ENCODE assay signal across 1 cellular context in genomic region chr20:54115172-54115854, GRCh38.
TF ChIP-seq lines count a peak whose summit lies in the region.

No MANE protein-coding gene starts in this region.

TF ChIP-seq in HepG2, 621 proteins besides CTCF, POLR2A, EP300 and RAD21 (continued from another document and continues in another):
- TF ChIP-seq, protein P1, sequence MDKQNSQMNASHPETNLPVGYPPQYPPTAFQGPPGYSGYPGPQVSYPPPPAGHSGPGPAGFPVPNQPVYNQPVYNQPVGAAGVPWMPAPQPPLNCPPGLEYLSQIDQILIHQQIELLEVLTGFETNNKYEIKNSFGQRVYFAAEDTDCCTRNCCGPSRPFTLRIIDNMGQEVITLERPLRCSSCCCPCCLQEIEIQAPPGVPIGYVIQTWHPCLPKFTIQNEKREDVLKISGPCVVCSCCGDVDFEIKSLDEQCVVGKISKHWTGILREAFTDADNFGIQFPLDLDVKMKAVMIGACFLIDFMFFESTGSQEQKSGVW (CRISPR knock-in tag; IDR thresholded peaks at IDR 0.05; ENCODE audit: borderline replicate concordance), result no peak
- no peak for TF ChIP-seq ZBTB7A (CRISPR knock-in tag; IDR thresholded peaks at IDR 0.05)
- 0 out of 2 replicates have a peak, but pooled peaks have one; percentile 31 for TF ChIP-seq SALL1 (CRISPR knock-in tag; IDR thresholded peaks at IDR 0.05)
- peak; percentile 25; the same call in 1 of the 2 replicates for TF ChIP-seq DNMT1 (CRISPR knock-in tag; IDR thresholded peaks at IDR 0.05)
- TF ChIP-seq ZFP36 (IDR thresholded peaks at IDR 0.05; ENCODE audit: borderline replicate concordance, low read depth, low read length, partially characterized antibody), result peak; percentile 3
- TF ChIP-seq NCOA1 (CRISPR knock-in tag; IDR thresholded peaks at IDR 0.05), result no peak
- no peak for TF ChIP-seq SRSF1 (optimal IDR thresholded peaks at IDR 0.05; ENCODE audit: low read depth, low read length)
- no peak for TF ChIP-seq BCL6 (CRISPR knock-in tag; IDR thresholded peaks at IDR 0.05)
- no peak for TF ChIP-seq BRD4 (CRISPR knock-in tag; IDR thresholded peaks at IDR 0.05)
- no peak for TF ChIP-seq REPIN1 (CRISPR knock-in tag; IDR thresholded peaks at IDR 0.05; ENCODE audit: borderline replicate concordance, low read depth)
- TF ChIP-seq ZNF558 (CRISPR knock-in tag; IDR thresholded peaks at IDR 0.05; ENCODE audit: borderline replicate concordance), result no peak
- no peak for TF ChIP-seq TGIF2 (CRISPR knock-in tag; IDR thresholded peaks at IDR 0.05)
- TF ChIP-seq, protein P2, sequence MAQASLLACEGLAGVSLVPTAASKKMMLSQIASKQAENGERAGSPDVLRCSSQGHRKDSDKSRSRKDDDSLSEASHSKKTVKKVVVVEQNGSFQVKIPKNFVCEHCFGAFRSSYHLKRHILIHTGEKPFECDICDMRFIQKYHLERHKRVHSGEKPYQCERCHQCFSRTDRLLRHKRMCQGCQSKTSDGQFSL (CRISPR knock-in tag; IDR thresholded peaks at IDR 0.05), result no peak
- no peak for TF ChIP-seq PTBP1 (IDR thresholded peaks at IDR 0.05; ENCODE audit: low read depth, low read length, poor library complexity, severe bottlenecking)
- TF ChIP-seq, protein P3, sequence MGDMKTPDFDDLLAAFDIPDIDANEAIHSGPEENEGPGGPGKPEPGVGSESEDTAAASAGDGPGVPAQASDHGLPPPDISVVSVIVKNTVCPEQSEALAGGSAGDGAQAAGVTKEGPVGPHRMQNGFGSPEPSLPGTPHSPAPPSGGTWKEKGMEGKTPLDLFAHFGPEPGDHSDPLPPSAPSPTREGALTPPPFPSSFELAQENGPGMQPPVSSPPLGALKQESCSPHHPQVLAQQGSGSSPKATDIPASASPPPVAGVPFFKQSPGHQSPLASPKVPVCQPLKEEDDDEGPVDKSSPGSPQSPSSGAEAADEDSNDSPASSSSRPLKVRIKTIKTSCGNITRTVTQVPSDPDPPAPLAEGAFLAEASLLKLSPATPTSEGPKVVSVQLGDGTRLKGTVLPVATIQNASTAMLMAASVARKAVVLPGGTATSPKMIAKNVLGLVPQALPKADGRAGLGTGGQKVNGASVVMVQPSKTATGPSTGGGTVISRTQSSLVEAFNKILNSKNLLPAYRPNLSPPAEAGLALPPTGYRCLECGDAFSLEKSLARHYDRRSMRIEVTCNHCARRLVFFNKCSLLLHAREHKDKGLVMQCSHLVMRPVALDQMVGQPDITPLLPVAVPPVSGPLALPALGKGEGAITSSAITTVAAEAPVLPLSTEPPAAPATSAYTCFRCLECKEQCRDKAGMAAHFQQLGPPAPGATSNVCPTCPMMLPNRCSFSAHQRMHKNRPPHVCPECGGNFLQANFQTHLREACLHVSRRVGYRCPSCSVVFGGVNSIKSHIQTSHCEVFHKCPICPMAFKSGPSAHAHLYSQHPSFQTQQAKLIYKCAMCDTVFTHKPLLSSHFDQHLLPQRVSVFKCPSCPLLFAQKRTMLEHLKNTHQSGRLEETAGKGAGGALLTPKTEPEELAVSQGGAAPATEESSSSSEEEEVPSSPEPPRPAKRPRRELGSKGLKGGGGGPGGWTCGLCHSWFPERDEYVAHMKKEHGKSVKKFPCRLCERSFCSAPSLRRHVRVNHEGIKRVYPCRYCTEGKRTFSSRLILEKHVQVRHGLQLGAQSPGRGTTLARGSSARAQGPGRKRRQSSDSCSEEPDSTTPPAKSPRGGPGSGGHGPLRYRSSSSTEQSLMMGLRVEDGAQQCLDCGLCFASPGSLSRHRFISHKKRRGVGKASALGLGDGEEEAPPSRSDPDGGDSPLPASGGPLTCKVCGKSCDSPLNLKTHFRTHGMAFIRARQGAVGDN (CRISPR knock-in tag; IDR thresholded peaks at IDR 0.05), result peak; percentile 77
- TF ChIP-seq, protein P4, sequence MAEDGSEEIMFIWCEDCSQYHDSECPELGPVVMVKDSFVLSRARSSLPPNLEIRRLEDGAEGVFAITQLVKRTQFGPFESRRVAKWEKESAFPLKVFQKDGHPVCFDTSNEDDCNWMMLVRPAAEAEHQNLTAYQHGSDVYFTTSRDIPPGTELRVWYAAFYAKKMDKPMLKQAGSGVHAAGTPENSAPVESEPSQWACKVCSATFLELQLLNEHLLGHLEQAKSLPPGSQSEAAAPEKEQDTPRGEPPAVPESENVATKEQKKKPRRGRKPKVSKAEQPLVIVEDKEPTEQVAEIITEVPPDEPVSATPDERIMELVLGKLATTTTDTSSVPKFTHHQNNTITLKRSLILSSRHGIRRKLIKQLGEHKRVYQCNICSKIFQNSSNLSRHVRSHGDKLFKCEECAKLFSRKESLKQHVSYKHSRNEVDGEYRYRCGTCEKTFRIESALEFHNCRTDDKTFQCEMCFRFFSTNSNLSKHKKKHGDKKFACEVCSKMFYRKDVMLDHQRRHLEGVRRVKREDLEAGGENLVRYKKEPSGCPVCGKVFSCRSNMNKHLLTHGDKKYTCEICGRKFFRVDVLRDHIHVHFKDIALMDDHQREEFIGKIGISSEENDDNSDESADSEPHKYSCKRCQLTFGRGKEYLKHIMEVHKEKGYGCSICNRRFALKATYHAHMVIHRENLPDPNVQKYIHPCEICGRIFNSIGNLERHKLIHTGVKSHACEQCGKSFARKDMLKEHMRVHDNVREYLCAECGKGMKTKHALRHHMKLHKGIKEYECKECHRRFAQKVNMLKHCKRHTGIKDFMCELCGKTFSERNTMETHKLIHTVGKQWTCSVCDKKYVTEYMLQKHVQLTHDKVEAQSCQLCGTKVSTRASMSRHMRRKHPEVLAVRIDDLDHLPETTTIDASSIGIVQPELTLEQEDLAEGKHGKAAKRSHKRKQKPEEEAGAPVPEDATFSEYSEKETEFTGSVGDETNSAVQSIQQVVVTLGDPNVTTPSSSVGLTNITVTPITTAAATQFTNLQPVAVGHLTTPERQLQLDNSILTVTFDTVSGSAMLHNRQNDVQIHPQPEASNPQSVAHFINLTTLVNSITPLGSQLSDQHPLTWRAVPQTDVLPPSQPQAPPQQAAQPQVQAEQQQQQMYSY (CRISPR knock-in tag; IDR thresholded peaks at IDR 0.05), result no peak
- TF ChIP-seq FOXM1 (CRISPR knock-in tag; IDR thresholded peaks at IDR 0.05), result no peak
- TF ChIP-seq RBAK (CRISPR knock-in tag; IDR thresholded peaks at IDR 0.05), result no peak
- TF ChIP-seq NFE2L1 (CRISPR knock-in tag; IDR thresholded peaks at IDR 0.05; ENCODE audit: borderline replicate concordance), result no peak; the same call in 1 of the 2 replicates
- TF ChIP-seq HMGXB4 (CRISPR knock-in tag; IDR thresholded peaks at IDR 0.05; ENCODE audit: borderline replicate concordance in 1 of 2, low read depth in 1 of 2), result peak in 1 of 2 experiments; percentile 28; a peak in 1 of 4 replicates
- TF ChIP-seq KAT7 (CRISPR knock-in tag; IDR thresholded peaks at IDR 0.05; ENCODE audit: borderline replicate concordance), result no peak
- no peak for TF ChIP-seq FOXA1 (IDR thresholded peaks at IDR 0.05)
- TF ChIP-seq FOXA1 (CRISPR knock-in tag; IDR thresholded peaks at IDR 0.05), result peak; percentile 41; the same call in 1 of the 2 replicates
- no peak for TF ChIP-seq DMTF1 (CRISPR knock-in tag; IDR thresholded peaks at IDR 0.05)
- TF ChIP-seq RARG (CRISPR knock-in tag; IDR thresholded peaks at IDR 0.05; ENCODE audit: low read depth), result no peak
- peak; percentile 97 for TF ChIP-seq ZBTB38 (CRISPR knock-in tag; IDR thresholded peaks at IDR 0.05)
- TF ChIP-seq ZNF652 (CRISPR knock-in tag; IDR thresholded peaks at IDR 0.05; ENCODE audit: borderline replicate concordance, low read depth), result no peak
- no peak for TF ChIP-seq RBFOX2 (IDR thresholded peaks at IDR 0.05; ENCODE audit: low read depth, low read length)
- no peak for TF ChIP-seq CSRNP1 (CRISPR knock-in tag; IDR thresholded peaks at IDR 0.05)
- TF ChIP-seq, protein P5, sequence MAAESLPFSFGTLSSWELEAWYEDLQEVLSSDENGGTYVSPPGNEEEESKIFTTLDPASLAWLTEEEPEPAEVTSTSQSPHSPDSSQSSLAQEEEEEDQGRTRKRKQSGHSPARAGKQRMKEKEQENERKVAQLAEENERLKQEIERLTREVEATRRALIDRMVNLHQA (CRISPR knock-in tag; IDR thresholded peaks at IDR 0.05), result no peak
- no peak for TF ChIP-seq NBN (conservative IDR thresholded peaks at IDR 0.05)
- TF ChIP-seq TP53 (CRISPR knock-in tag; conservative IDR thresholded peaks at IDR 0.05), result no peak
- TF ChIP-seq HNRNPK (IDR thresholded peaks at IDR 0.05; ENCODE audit: low read depth, low read length, poor library complexity, severe bottlenecking), result no peak
- peak; percentile 74; the same call in 1 of the 2 replicates for TF ChIP-seq ZNF350 (CRISPR knock-in tag; IDR thresholded peaks at IDR 0.05; ENCODE audit: borderline replicate concordance, low read depth)
- TF ChIP-seq ZNF589 (CRISPR knock-in tag; conservative IDR thresholded peaks at IDR 0.05), result no peak
- TF ChIP-seq CHD4 (IDR thresholded peaks at IDR 0.05; ENCODE audit: borderline replicate concordance, low read length), result peak; percentile 72; the same call in 1 of the 2 replicates
- TF ChIP-seq ATF1 (CRISPR knock-in tag; IDR thresholded peaks at IDR 0.05), result no peak
- no peak for TF ChIP-seq MATR3 (CRISPR knock-in tag; IDR thresholded peaks at IDR 0.05)
- TF ChIP-seq, protein P6, sequence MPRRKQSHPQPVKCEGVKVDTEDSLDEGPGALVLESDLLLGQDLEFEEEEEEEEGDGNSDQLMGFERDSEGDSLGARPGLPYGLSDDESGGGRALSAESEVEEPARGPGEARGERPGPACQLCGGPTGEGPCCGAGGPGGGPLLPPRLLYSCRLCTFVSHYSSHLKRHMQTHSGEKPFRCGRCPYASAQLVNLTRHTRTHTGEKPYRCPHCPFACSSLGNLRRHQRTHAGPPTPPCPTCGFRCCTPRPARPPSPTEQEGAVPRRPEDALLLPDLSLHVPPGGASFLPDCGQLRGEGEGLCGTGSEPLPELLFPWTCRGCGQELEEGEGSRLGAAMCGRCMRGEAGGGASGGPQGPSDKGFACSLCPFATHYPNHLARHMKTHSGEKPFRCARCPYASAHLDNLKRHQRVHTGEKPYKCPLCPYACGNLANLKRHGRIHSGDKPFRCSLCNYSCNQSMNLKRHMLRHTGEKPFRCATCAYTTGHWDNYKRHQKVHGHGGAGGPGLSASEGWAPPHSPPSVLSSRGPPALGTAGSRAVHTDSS (CRISPR knock-in tag; conservative IDR thresholded peaks at IDR 0.05), result no peak
- TF ChIP-seq SRY (CRISPR knock-in tag; IDR thresholded peaks at IDR 0.05), result 0 out of 2 replicates have a peak, but pooled peaks have one; percentile 27
- TF ChIP-seq CAMTA2 (CRISPR knock-in tag; IDR thresholded peaks at IDR 0.05; ENCODE audit: borderline replicate concordance), result no peak; the same call in 1 of the 2 replicates
- no peak for TF ChIP-seq NFIB (CRISPR knock-in tag; IDR thresholded peaks at IDR 0.05; ENCODE audit: borderline replicate concordance)
- TF ChIP-seq TOE1 (CRISPR knock-in tag; IDR thresholded peaks at IDR 0.05), result 0 out of 2 replicates have a peak, but pooled peaks have one; percentile 35
- TF ChIP-seq ZNF337 (CRISPR knock-in tag; IDR thresholded peaks at IDR 0.05; ENCODE audit: borderline replicate concordance, low read depth), result 0 out of 2 replicates have a peak, but pooled peaks have one; percentile 70
- no peak for TF ChIP-seq ZBTB21 (CRISPR knock-in tag; IDR thresholded peaks at IDR 0.05)
- no peak for TF ChIP-seq JARID2 (CRISPR knock-in tag; IDR thresholded peaks at IDR 0.05; ENCODE audit: insufficient replicate concordance)
- TF ChIP-seq ZNF501 (CRISPR knock-in tag; IDR thresholded peaks at IDR 0.05), result peak; percentile 44; the same call in 1 of the 2 replicates
